In genomic region chr11:1503708-1504104, GRCh38 we compare ENCODE assay signal across 14 cellular contexts. TPM values are rescaled to one million over a fixed set of nuclear protein-coding genes. Genes with fewer than 3 reads are reported as not detected.
A peak's percentile ranks its signal among the peaks of the same experiment; 100 is the strongest.
DNase-seq lines count a peak whose midpoint lies in the region; ATAC-seq and TF ChIP-seq lines count a peak whose summit lies in the region.
"Had no signal": no experiment of that assay in that cellular context is flagged by ENCODE, and none has a peak within 500 bp of the region (broad histone marks: within the 10 kb centered on the region; RNA-seq: fewer than 3 reads in every experiment).

No MANE protein-coding gene starts in this region.

- CTCF ChIA-PET in mammary epithelial cell (lab: Charles Lee; ENCODE audit: low non-redundant PET), result no interaction called here

- peaks cover 15 to 26% of the 10 kb centered on the region in 2 donors for H3K4me1 ChIP-seq in breast epithelium
- no peaks in the 10 kb centered on the region for H3K4me1 ChIP-seq in mammary epithelial cell (ENCODE audit: insufficient read depth, low read length)
- no peaks in the 10 kb centered on the region for H3K4me1 ChIP-seq in colonic mucosa

- peaks cover 98% of the 10 kb centered on the region for H3K79me2 ChIP-seq in mammary epithelial cell (ENCODE audit: insufficient read depth, low read length)

- DNase-seq in breast epithelium (ENCODE audit: low spot score in 2 of 2) (no peak), mammary epithelial cell (no peak), left ventricle myocardium superior (peak; percentile 82), posterior cingulate gyrus (peak in 8 of 10 donors; percentile 27 to 93 (median 57)), colonic mucosa (no peak)
- DNase-seq in stimulated activated CD4-positive, alpha-beta T cell treated with anti-CD3 and anti-CD28 coated beads, Interleukin-12 subunit alpha, Interleukin-12 subunit beta, amount 100 ng/mL, for 4 hours, result no peak
- DNase-seq in activated CD4-positive, CD25-positive, alpha-beta regulatory T cell treated with anti-CD3 and anti-CD28 coated beads, Interleukin-2, amount 50 U/mL, for 72 hours, result no peak
- DNase-seq: activated naive CD8-positive, alpha-beta T cell treated with anti-CD3 and anti-CD28 coated beads, Interleukin-2, amount 10 ng/mL, durations not matched to agents 7 days and 5 days; NCI-H146; NCI-H524 treated with DMSO at 0.1 percent for 48 hours; Peyer's patch; stimulated activated CD4-positive, alpha-beta T cell treated with anti-CD3 and anti-CD28 coated beads, Interleukin-1b, Interleukin-23, amount 100 ng/mL, for 48 hours had no signal

- intact Hi-C loops in breast epithelium (cut with DNase I; ENCODE audit: low total_unique reads), result no loop called here
- intact Hi-C loops in mammary epithelial cell (cut with micrococcal nuclease), result no loop called here
- intact Hi-C loops in left ventricle myocardium superior (cut with micrococcal nuclease), result no loop called here
- intact Hi-C loops in posterior cingulate gyrus (cut with DNase I), result loop anchor here (5.0 kb wide), 1 partner anchor 36 kb away; no protein-coding TSS in a partner anchor
- intact Hi-C loops in colonic mucosa (cut with DNase I), result no loop called here

- H3K27ac ChIP-seq in breast epithelium (peak overlapping the region; percentile 40 to 67), mammary epithelial cell (ENCODE audit: insufficient read depth, low read depth, low read length) (no peak overlapping the region), colonic mucosa (no peak overlapping the region)
- H3K27ac ChIP-seq: KMS-11, Peyer's patch had no signal

- no peak overlapping the region for H3K4me2 ChIP-seq in mammary epithelial cell (ENCODE audit: insufficient read depth, low read depth, low read length)
- H3K4me2 ChIP-seq: KMS-11 had no signal

- H4K20me1 ChIP-seq in mammary epithelial cell (ENCODE audit: insufficient read depth, low read length), result no peaks in the 10 kb centered on the region

- H3K9ac ChIP-seq in mammary epithelial cell (ENCODE audit: insufficient read depth, low read length) (no peak overlapping the region), colonic mucosa (ENCODE audit: low read depth in 2 of 2, low read length in 2 of 2) (no peak overlapping the region)
- H3K9ac ChIP-seq: KMS-11 had no signal

- WGBS in mammary epithelial cell (ENCODE audit: low coverage, missing lambda C conversion rate), result 94% methylated on average over 7 of the region's 14 CpGs

- no TSS peak for BruUV-seq in mammary epithelial cell (replicated peaks; lab: Mats Ljungman, UMichigan)

- H3K36me3 ChIP-seq in breast epithelium (no peaks in the 10 kb centered on the region), mammary epithelial cell (ENCODE audit: insufficient read depth, low read length) (no peaks in the 10 kb centered on the region), colonic mucosa (no peaks in the 10 kb centered on the region)

- H2AFZ ChIP-seq in mammary epithelial cell (ENCODE audit: low read depth, low read length), result no peak overlapping the region

- H3K27me3 ChIP-seq in breast epithelium, result no peaks in the 10 kb centered on the region
- H3K27me3 ChIP-seq in mammary epithelial cell (ENCODE audit: insufficient read depth, low read length), result no peaks in the 10 kb centered on the region
- H3K27me3 ChIP-seq in colonic mucosa, result no peaks in the 10 kb centered on the region
- H3K27me3 ChIP-seq: Peyer's patch had no signal

- ATAC-seq in left ventricle myocardium superior (peak; percentile 78), HG02981 (IDR thresholded peaks at IDR 0.05; ENCODE audit: unreplicated experiment) (no peak)

- in situ Hi-C loops in mammary epithelial cell (cut with MboI; ENCODE audit: low sequenced_read_pairs in 2 of 2), result no loop called here

- dilution Hi-C loops in mammary epithelial cell (cut with HindIII; ENCODE audit: low sequenced_read_pairs), result no loop called here

- no peaks in the 10 kb centered on the region for H3K9me3 ChIP-seq in breast epithelium
- H3K9me3 ChIP-seq in mammary epithelial cell (replicated peaks; ENCODE audit: insufficient read depth, low read length), result no peaks in the 10 kb centered on the region
- H3K9me3 ChIP-seq in colonic mucosa, result no peaks in the 10 kb centered on the region
- H3K9me3 ChIP-seq: Peyer's patch had no signal

- no peak overlapping the region for H3K4me3 ChIP-seq in breast epithelium
- no peak overlapping the region for H3K4me3 ChIP-seq in mammary epithelial cell (replicated peaks in 1 of 3; ENCODE audit: insufficient read depth in 1 of 3, low read depth in 2 of 3, low read length in 3 of 3)
- H3K4me3 ChIP-seq in colonic mucosa, result no peak overlapping the region
- H3K4me3 ChIP-seq: Peyer's patch had no signal

- no peak for TF ChIP-seq POLR2A in breast epithelium (IDR thresholded peaks at IDR 0.05)

- TF ChIP-seq CTCF in breast epithelium (IDR thresholded peaks at IDR 0.05) (no peak), mammary epithelial cell (conservative IDR thresholded peaks at IDR 0.05 in 1 of 2, IDR thresholded peaks at IDR 0.05 in 1 of 2; ENCODE audit: extremely low read depth in 1 of 2, insufficient read depth in 1 of 2, low read depth in 1 of 2, low read length in 2 of 2) (no peak), colonic mucosa (IDR thresholded peaks at IDR 0.05) (no peak)

RNA-seq across cellular contexts. Expression of gene MOB2, which starts 17.1 kb away (rescaled TPM):
- total RNA-seq in breast epithelium (10 to 100 TPM; 36.4 to 46.1 (median 37.9) TPM), mammary epithelial cell (10 to 100 TPM; 26.5 to 30.0 TPM), left ventricle myocardium superior (52.8 TPM), colonic mucosa (10 to 100 TPM; 41.6 to 49.2 TPM)
- polyA plus RNA-seq in mammary epithelial cell, result 30.9 TPM
- polyA minus RNA-seq in mammary epithelial cell, result 32.8 TPM

Comparison
In these comparisons a context has a peak if more than half of its experiments do, and no peak if none do; other contexts are left out.
1. H3K27ac ChIP-seq: peak in breast epithelium (2 of 2); none in mammary epithelial cell (single experiment) and colonic mucosa (single experiment).
2. DNase-seq: peak in left ventricle myocardium superior (single experiment) and posterior cingulate gyrus (8 of 10); none in breast epithelium (0 of 2), mammary epithelial cell (single experiment), stimulated activated CD4-positive, alpha-beta T cell treated with anti-CD3 and anti-CD28 coated beads, Interleukin-12 subunit alpha, Interleukin-12 subunit beta, amount 100 ng/mL, for 4 hours (single experiment), colonic mucosa (single experiment) and activated CD4-positive, CD25-positive, alpha-beta regulatory T cell treated with anti-CD3 and anti-CD28 coated beads, Interleukin-2, amount 50 U/mL, for 72 hours (single experiment).